Comparison of ENCODE assay signal across 8 cellular contexts in genomic region chr2:233443511-233444183, GRCh38.
A peak's percentile ranks its signal among the peaks of the same experiment; 100 is the strongest.
DNase-seq lines count a peak whose midpoint lies in the region; ATAC-seq and TF ChIP-seq lines count a peak whose summit lies in the region.

No MANE protein-coding gene starts in this region.

- no peaks in the 10 kb centered on the region for H3K9me2 ChIP-seq in OCI-LY1 (ENCODE audit: low read depth, low read length)

- H3K27ac ChIP-seq in OCI-LY1 (ENCODE audit: low read depth, low read length, poor library complexity, severe bottlenecking): no peak overlapping the region

- no peaks in the 10 kb centered on the region for H3K27me3 ChIP-seq in OCI-LY1 (ENCODE audit: insufficient read depth, low read length)
- no peaks in the 10 kb centered on the region for H3K27me3 ChIP-seq in mucosa of stomach (ENCODE audit: control insufficient read depth, insufficient read depth, low read length)

- H2AFZ ChIP-seq in OCI-LY1 (ENCODE audit: low read length): no peak overlapping the region

- H3K9me3 ChIP-seq in OCI-LY1 (ENCODE audit: low read length) (no peaks in the 10 kb centered on the region), mucosa of stomach (ENCODE audit: control insufficient read depth, low read length) (no peaks in the 10 kb centered on the region)

- H4K20me1 ChIP-seq in OCI-LY1 (ENCODE audit: insufficient read depth, low read length): no peaks in the 10 kb centered on the region

- TF ChIP-seq CTCF in OCI-LY1 (IDR thresholded peaks at IDR 0.05; ENCODE audit: low read length): peak; percentile 93

- DNase-seq in EL (peak; percentile 68), HT-29 (ENCODE audit: low spot score) (peak; percentile 94), epidermal melanocyte (ENCODE audit: insufficient read length, low spot score) (peak; percentile 87)
- DNase-seq in activated CD8-positive, alpha-beta memory T cell treated with anti-CD3 and anti-CD28 coated beads, Interleukin-2, amount 50 U/mL, for 48 hours: peak; percentile 85
- DNase-seq in stimulated activated CD8-positive, alpha-beta memory T cell treated with anti-CD3 and anti-CD28 coated beads, Interleukin-7, amount 100 ng/mL, for 24 hours (ENCODE audit: low read depth): peak; percentile 69

- H3K4me3 ChIP-seq in OCI-LY1 (ENCODE audit: low read depth, low read length, poor library complexity, severe bottlenecking): no peak overlapping the region
- no peak overlapping the region for H3K4me3 ChIP-seq in mucosa of stomach (ENCODE audit: low read length)

- H3K4me1 ChIP-seq in OCI-LY1 (ENCODE audit: insufficient read depth, low read length, severe bottlenecking): peaks cover 4% of the 10 kb centered on the region
- peaks cover 40% of the 10 kb centered on the region for H3K4me1 ChIP-seq in mucosa of stomach (ENCODE audit: control insufficient read depth, insufficient read depth, low read length)

- H3K4me2 ChIP-seq in OCI-LY1 (ENCODE audit: low read length): no peak overlapping the region

- H3K9ac ChIP-seq in OCI-LY1 (ENCODE audit: low read length) (no peak overlapping the region), mucosa of stomach (ENCODE audit: low read length) (peak overlapping the region; percentile 16)

- ATAC-seq in GM19395 (IDR thresholded peaks at IDR 0.05; ENCODE audit: unreplicated experiment): no peak

- H3K79me2 ChIP-seq in OCI-LY1 (ENCODE audit: insufficient read depth, low read length): no peaks in the 10 kb centered on the region

- peaks cover 3% of the 10 kb centered on the region; the same call in 1 of the 2 replicates for H3K36me3 ChIP-seq in OCI-LY1 (ENCODE audit: insufficient read depth, low read length)
- H3K36me3 ChIP-seq in mucosa of stomach (ENCODE audit: control insufficient read depth, insufficient read depth, low read length): peaks cover 17% of the 10 kb centered on the region

- H3F3A ChIP-seq in OCI-LY1 (ENCODE audit: insufficient read depth, low read length): no peaks in the 10 kb centered on the region
